ENCODE assay signal across 18 cellular contexts in the genomic region with DNA sequence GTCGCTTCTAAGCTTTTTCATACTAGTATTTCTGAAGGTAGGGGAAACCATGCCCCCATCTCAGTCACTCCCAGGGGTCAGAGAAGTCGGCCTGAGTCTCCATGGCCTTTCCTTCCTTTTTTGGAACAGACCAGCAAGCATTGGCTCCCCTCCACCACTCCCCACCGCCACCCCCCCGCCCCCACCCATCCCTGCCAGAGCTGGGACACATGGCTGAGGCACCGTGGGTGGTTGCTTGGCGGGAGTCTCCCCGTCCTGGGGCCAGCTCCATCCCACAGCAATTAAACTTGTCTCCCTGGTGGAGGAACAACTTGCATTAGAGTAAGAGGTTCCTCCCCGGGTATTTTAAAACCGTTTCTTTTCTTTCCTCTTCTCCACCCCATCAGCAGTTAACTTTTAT.
"Had no signal": no experiment of that assay in that cellular context is flagged by ENCODE, and none has a peak within 500 bp of the region (broad histone marks: within the 10 kb centered on the region; RNA-seq: fewer than 3 reads in every experiment).

No MANE protein-coding gene starts in this region.

- H3K36me3 Mint-ChIP-seq: activated naive CD8-positive, alpha-beta T cell; natural killer cell had no signal

- H3K9me3 Mint-ChIP-seq: dendritic cell treated with granulocyte-macrophage colony-stimulating factor and Interleukin-4, amounts not matched to agents 40 ng/mL and 50 ng/mL, for 4 days; T-helper 2 cell treated with Interferon-gamma antibody and Interleukin-4, amounts not matched to agents 5 μg/mL and 100 μg/mL, for 36 hours had no signal

- H3K4me1 ChIP-seq: prostate gland, upper lobe of left lung had no signal

- DNase-seq: activated effector memory CD4-positive, alpha-beta T cell treated with anti-CD3 and anti-CD28 coated beads, Interleukin-2, amount 50 U/mL, for 16 hours; brain microvascular endothelial cell; cerebellar nuclear complex; effector memory CD8-positive, alpha-beta T cell; hypothalamus; natural killer cell; occipital lobe; stimulated activated CD4-positive, alpha-beta T cell treated with anti-CD3 and anti-CD28 coated beads, Interleukin-4, amount 100 ng/mL, for 1 hour; stimulated activated CD8-positive, alpha-beta memory T cell treated with anti-CD3 and anti-CD28 coated beads, Interleukin-4, amount 100 ng/mL, for 48 hours; stimulated activated naive CD8-positive, alpha-beta T cell treated with anti-CD3 and anti-CD28 coated beads, Interleukin-15, Interleukin-2, amounts not matched to agents 100 U/mL and 50 U/mL, for 24 hours had no signal

- H3K27me3 Mint-ChIP-seq: dendritic cell treated with granulocyte-macrophage colony-stimulating factor and Interleukin-4, amounts not matched to agents 40 ng/mL and 50 ng/mL, for 4 days; effector memory CD8-positive, alpha-beta T cell had no signal

- H3K27ac ChIP-seq: brain microvascular endothelial cell, epithelial cell of prostate, prostate gland, upper lobe of left lung had no signal

- H3K36me3 ChIP-seq: brain microvascular endothelial cell, prostate gland, upper lobe of left lung had no signal

- H3K4me1 Mint-ChIP-seq: natural killer cell had no signal

- H3K4me3 Mint-ChIP-seq: activated naive CD8-positive, alpha-beta T cell; dendritic cell treated with granulocyte-macrophage colony-stimulating factor and Interleukin-4, amounts not matched to agents 40 ng/mL and 50 ng/mL, for 4 days; effector memory CD8-positive, alpha-beta T cell; natural killer cell; T-helper 2 cell treated with Interferon-gamma antibody and Interleukin-4, amounts not matched to agents 5 μg/mL and 100 μg/mL, for 36 hours had no signal

- ATAC-seq: activated CD4-positive, CD25-positive, alpha-beta regulatory T cell treated with anti-CD3 and anti-CD28 coated beads, Interleukin-2, amount 50 U/mL, for 24 hours; effector memory CD8-positive, alpha-beta T cell; left colon; natural killer cell; stimulated activated naive CD8-positive, alpha-beta T cell treated with anti-CD3 and anti-CD28 coated beads, Interleukin-15, Interleukin-2, amounts not matched to agents 100 U/mL and 50 U/mL, for 24 hours had no signal

- H3K4me3 ChIP-seq: prostate gland, upper lobe of left lung had no signal

- H3K27me3 ChIP-seq: brain microvascular endothelial cell, upper lobe of left lung had no signal

- H3K27ac Mint-ChIP-seq: activated naive CD8-positive, alpha-beta T cell; dendritic cell treated with granulocyte-macrophage colony-stimulating factor and Interleukin-4, amounts not matched to agents 40 ng/mL and 50 ng/mL, for 4 days; effector memory CD8-positive, alpha-beta T cell; natural killer cell; T-helper 2 cell treated with Interferon-gamma antibody and Interleukin-4, amounts not matched to agents 5 μg/mL and 100 μg/mL, for 36 hours had no signal

- H3K9me3 ChIP-seq: prostate gland, upper lobe of left lung had no signal
